Comparison of ENCODE assay signal across 9 cellular contexts in genomic region chr6:14441371-14441781, GRCh38.
DNase-seq lines count a peak whose midpoint lies in the region; ATAC-seq and TF ChIP-seq lines count a peak whose summit lies in the region.
"Had no signal": no experiment of that assay in that cellular context is flagged by ENCODE, and none has a peak within 500 bp of the region (broad histone marks: within the 10 kb centered on the region; RNA-seq: fewer than 3 reads in every experiment).

No MANE protein-coding gene starts in this region.

- H4K20me1 ChIP-seq in Loucy (ENCODE audit: insufficient read depth, low read length, poor library complexity, severe bottlenecking) (no peaks in the 10 kb centered on the region), smooth muscle cell (ENCODE audit: low read depth) (no peaks in the 10 kb centered on the region)

- no peak overlapping the region for H3K4me3 Mint-ChIP-seq in activated CD8-positive, alpha-beta T cell treated with anti-CD3 and anti-CD28 coated beads for 36 hours

- H3K27ac Mint-ChIP-seq in activated CD8-positive, alpha-beta T cell treated with anti-CD3 and anti-CD28 coated beads for 36 hours: no peak overlapping the region

- H3K4me1 ChIP-seq in Loucy (ENCODE audit: insufficient read depth, low read length, poor library complexity, severe bottlenecking): peaks cover 88% of the 10 kb centered on the region
- H3K4me1 ChIP-seq in left ventricle myocardium inferior: peaks cover 43% of the 10 kb centered on the region
- H3K4me1 ChIP-seq in subcutaneous abdominal adipose tissue (ENCODE audit: control insufficient read depth in 5 of 5, insufficient read depth in 5 of 5, low read length in 5 of 5): peaks cover 0 to 25% (median 20%) of the 10 kb centered on the region in 5 donors
- H3K4me1 ChIP-seq in smooth muscle cell (ENCODE audit: low read depth): peaks cover 35% of the 10 kb centered on the region
- H3K4me1 ChIP-seq: foreskin keratinocyte had no signal

- H3K4me3 ChIP-seq in Loucy (ENCODE audit: low read length, poor library complexity, severe bottlenecking) (no peak overlapping the region), left ventricle myocardium inferior (peak overlapping the region; percentile 41), subcutaneous abdominal adipose tissue (ENCODE audit: low read depth in 1 of 5, low read length in 5 of 5) (peak overlapping the region in 2 of 5 donors; percentile 10 to 28), smooth muscle cell (no peak overlapping the region)

- H3K9ac ChIP-seq in Loucy (ENCODE audit: low read depth, low read length, poor library complexity, severe bottlenecking) (peak overlapping the region; percentile 48), subcutaneous abdominal adipose tissue (ENCODE audit: low read length in 5 of 5) (peak overlapping the region in 3 of 5 donors; percentile 4 to 21 (median 14)), smooth muscle cell (ENCODE audit: low read depth) (no peak overlapping the region)

- H3F3A ChIP-seq in Loucy (ENCODE audit: low read depth) (no peaks in the 10 kb centered on the region), smooth muscle cell (ENCODE audit: low read depth) (no peaks in the 10 kb centered on the region)

- 36% methylated on average over 5 of the region's 5 CpGs for WGBS in smooth muscle cell (ENCODE audit: low lambda C conversion rate)

- H3K9me2 ChIP-seq in Loucy (replicated peaks; ENCODE audit: low read depth, low read length): no peaks in the 10 kb centered on the region

- H3K4me2 ChIP-seq in Loucy (ENCODE audit: low read depth, low read length, poor library complexity, severe bottlenecking) (no peak overlapping the region), smooth muscle cell (no peak overlapping the region)

- H3K4me1 Mint-ChIP-seq in activated CD8-positive, alpha-beta T cell treated with anti-CD3 and anti-CD28 coated beads for 36 hours (ENCODE audit: low read depth): peaks cover 5% of the 10 kb centered on the region

- H3K36me3 ChIP-seq in Loucy (ENCODE audit: insufficient read depth, low read length) (no peaks in the 10 kb centered on the region), left ventricle myocardium inferior (no peaks in the 10 kb centered on the region), subcutaneous abdominal adipose tissue (ENCODE audit: control insufficient read depth in 5 of 5, insufficient read depth in 5 of 5, low read length in 5 of 5) (no peaks in the 10 kb centered on the region), smooth muscle cell (ENCODE audit: low read depth) (no peaks in the 10 kb centered on the region)

- CTCF ChIA-PET in activated CD8-positive, alpha-beta T cell treated with anti-CD3 and anti-CD28 coated beads for 36 hours (lab: Charles Lee): no interaction called here

- H3K27me3 Mint-ChIP-seq in activated CD8-positive, alpha-beta T cell treated with anti-CD3 and anti-CD28 coated beads for 36 hours: no peaks in the 10 kb centered on the region

- POLR2A ChIA-PET in activated CD8-positive, alpha-beta T cell treated with anti-CD3 and anti-CD28 coated beads for 36 hours (lab: Charles Lee): no interaction called here

- H2AFZ ChIP-seq in Loucy (ENCODE audit: low read length) (no peak overlapping the region), smooth muscle cell (ENCODE audit: low read depth) (no peak overlapping the region)

- H3K27me3 ChIP-seq in Loucy (ENCODE audit: insufficient read depth, low read length, poor library complexity, severe bottlenecking): no peaks in the 10 kb centered on the region
- no peaks in the 10 kb centered on the region for H3K27me3 ChIP-seq in left ventricle myocardium inferior (ENCODE audit: low read depth)
- H3K27me3 ChIP-seq in subcutaneous abdominal adipose tissue (ENCODE audit: control insufficient read depth in 5 of 5, insufficient read depth in 4 of 5, low read length in 5 of 5): no peaks in the 10 kb centered on the region
- no peaks in the 10 kb centered on the region for H3K27me3 ChIP-seq in smooth muscle cell (ENCODE audit: low read depth)
- H3K27me3 ChIP-seq: foreskin keratinocyte had no signal

- H3K27ac ChIP-seq in left ventricle myocardium inferior (replicated peaks) (peak overlapping the region; percentile 81), subcutaneous abdominal adipose tissue (ENCODE audit: low read depth, low read length) (peak overlapping the region; percentile 66), smooth muscle cell (ENCODE audit: low read depth) (no peak overlapping the region)
- H3K27ac ChIP-seq: foreskin keratinocyte had no signal

- H3K79me2 ChIP-seq in Loucy (ENCODE audit: insufficient read depth, low read length) (peaks cover 4% of the 10 kb centered on the region; the same call in 1 of the 2 replicates), smooth muscle cell (ENCODE audit: low read depth) (no peaks in the 10 kb centered on the region)

- H3K36me3 Mint-ChIP-seq in activated CD8-positive, alpha-beta T cell treated with anti-CD3 and anti-CD28 coated beads for 36 hours (ENCODE audit: low read depth): no peaks in the 10 kb centered on the region

- no peak for ATAC-seq in activated CD8-positive, alpha-beta T cell treated with anti-CD3 and anti-CD28 coated beads for 36 hours
- ATAC-seq: foreskin keratinocyte had no signal

- no peaks in the 10 kb centered on the region for H3K9me3 Mint-ChIP-seq in activated CD8-positive, alpha-beta T cell treated with anti-CD3 and anti-CD28 coated beads for 36 hours

- intact Hi-C loops in left ventricle myocardium inferior (cut with micrococcal nuclease): no loop called here
- intact Hi-C loops in activated CD8-positive, alpha-beta T cell treated with anti-CD3 and anti-CD28 coated beads for 36 hours (cut with micrococcal nuclease): no loop called here

- DNase-seq in NCI-H748 (lab: John Stamatoyannopoulos, UW; ENCODE audit: unreplicated experiment) (peak; percentile 100), left ventricle myocardium inferior (no peak), smooth muscle cell (lab: John Stamatoyannopoulos, UW; ENCODE audit: unreplicated experiment) (no peak), SKM-1 treated with dmso at 0.1 percent for 144 hours (lab: John Stamatoyannopoulos, UW; ENCODE audit: unreplicated experiment) (no peak)
- DNase-seq in activated CD8-positive, alpha-beta T cell treated with anti-CD3 and anti-CD28 coated beads for 36 hours: no peak
- no peak for DNase-seq in stimulated activated CD4-positive, alpha-beta T cell treated with anti-CD3 and anti-CD28 coated beads, Interleukin-12 subunit alpha, Interleukin-12 subunit beta, amount 100 ng/mL, for 4 hours
- DNase-seq: foreskin keratinocyte had no signal

- no peak for TF ChIP-seq CTCF in Loucy (conservative IDR thresholded peaks at IDR 0.05; ENCODE audit: low read length)
- no peak for TF ChIP-seq CTCF in left ventricle myocardium inferior (IDR thresholded peaks at IDR 0.05; ENCODE audit: borderline replicate concordance)
- no peak for TF ChIP-seq CTCF in smooth muscle cell (IDR thresholded peaks at IDR 0.05; ENCODE audit: borderline replicate concordance, insufficient read depth, poor library complexity, severe bottlenecking)
- no peak for TF ChIP-seq CTCF in activated CD8-positive, alpha-beta T cell treated with anti-CD3 and anti-CD28 coated beads for 36 hours (IDR thresholded peaks at IDR 0.05)

- H3K9me3 ChIP-seq in Loucy (ENCODE audit: insufficient read depth, low read depth, low read length): no peaks in the 10 kb centered on the region
- H3K9me3 ChIP-seq in left ventricle myocardium inferior (replicated peaks): no peaks in the 10 kb centered on the region
- no peaks in the 10 kb centered on the region for H3K9me3 ChIP-seq in subcutaneous abdominal adipose tissue (ENCODE audit: control insufficient read depth in 5 of 5, low read length in 5 of 5)
- no peaks in the 10 kb centered on the region for H3K9me3 ChIP-seq in smooth muscle cell (replicated peaks; ENCODE audit: low read depth)
